Comparison of ENCODE assay signal across 18 cellular contexts in genomic region chr1:206753141-206753540, GRCh38. TPM values are rescaled to one million over a fixed set of nuclear protein-coding genes. Genes with fewer than 3 reads are reported as not detected.
DNase-seq lines count a peak whose midpoint lies in the region; ATAC-seq and TF ChIP-seq lines count a peak whose summit lies in the region.
"Had no signal": no experiment of that assay in that cellular context is flagged by ENCODE, and none has a peak within 500 bp of the region (broad histone marks: within the 10 kb centered on the region; RNA-seq: fewer than 3 reads in every experiment).

No MANE protein-coding gene starts in this region.

- no peak for TF ChIP-seq POLR2A in lower leg skin (IDR thresholded peaks at IDR 0.05)

- 86 to 96% methylated on average over 3 of the region's 3 CpGs for WGBS in lower leg skin, 2 donors

- no peak overlapping the region for H3K4me3 ChIP-seq in AG10803 (ENCODE audit: low read length)
- no peak overlapping the region for H3K4me3 ChIP-seq in fibroblast of villous mesenchyme (ENCODE audit: low read depth, low read length)
- no peak overlapping the region for H3K4me3 ChIP-seq in lower leg skin (ENCODE audit: low read depth, poor library complexity, severe bottlenecking)

- peak; percentile 57 for DNase-seq in AG10803 (ENCODE audit: low read depth)
- peak; percentile 57 for DNase-seq in HCEC 1CT
- peak; percentile 85 for DNase-seq in RPMI7951 (ENCODE audit: low read depth)
- peak; percentile 78 for DNase-seq in fibroblast of villous mesenchyme (ENCODE audit: low read depth)
- DNase-seq in NCI-H2171 (lab: John Stamatoyannopoulos, UW) = no peak
- no peak for DNase-seq in substantia nigra (lab: John Stamatoyannopoulos, UW)
- DNase-seq in lower leg skin (ENCODE audit: low spot score in 2 of 2) = no peak
- DNase-seq: activated CD4-positive, alpha-beta memory T cell treated with anti-CD3 and anti-CD28 coated beads, Interleukin-2, amount 10 ng/mL, durations not matched to agents 7 days and 5 days; activated naive CD8-positive, alpha-beta T cell treated with anti-CD3 and anti-CD28 coated beads, Interleukin-2, amount 10 ng/mL, durations not matched to agents 7 days and 5 days; activated T-cell treated with anti-CD3 and anti-CD28 coated beads, Interleukin-2, amount 50 U/mL, for 48 hours; Calu3; caudate nucleus; effector memory CD4-positive, alpha-beta T cell; left colon; NCI-H1417; WERI-Rb-1 had no signal

- intact Hi-C loops in lower leg skin (cut with DNase I; ENCODE audit: low total_unique reads) = no loop called here

- no peak for ATAC-seq in HG02852 (IDR thresholded peaks at IDR 0.05; ENCODE audit: unreplicated experiment)
- ATAC-seq: left colon had no signal

- TF ChIP-seq CTCF in AG10803 (conservative IDR thresholded peaks at IDR 0.05; ENCODE audit: low read length) (no peak), fibroblast of villous mesenchyme (IDR thresholded peaks at IDR 0.05; ENCODE audit: insufficient read depth, low read depth, low read length) (no peak), lower leg skin (IDR thresholded peaks at IDR 0.05) (no peak)

- H3K27ac ChIP-seq in substantia nigra (ENCODE audit: low read depth, low read length, poor library complexity, severe bottlenecking) = no peak overlapping the region
- H3K27ac ChIP-seq: WERI-Rb-1 had no signal

RNA-seq across cellular contexts. Expression of gene IL19, which starts 17.4 kb away (rescaled TPM):
- 0.24 TPM in 1 of 2 replicates, not detected in the other for total RNA-seq in RPMI7951 (2014; rRNA removed; shearing (Covaris generic))
- 0.97 and 1.7 TPM in 2 replicates for total RNA-seq in fibroblast of villous mesenchyme
- not detected for total RNA-seq in lower leg skin
- total RNA-seq: activated CD4-positive, alpha-beta memory T cell treated with anti-CD3 and anti-CD28 coated beads, Interleukin-2, amount 10 ng/mL, durations not matched to agents 7 days and 5 days; activated naive CD8-positive, alpha-beta T cell treated with anti-CD3 and anti-CD28 coated beads, Interleukin-2, amount 10 ng/mL, durations not matched to agents 7 days and 5 days; Calu3; left colon; urinary bladder had no signal

RNA-seq across cellular contexts. Expression of gene IL10, which starts 19.2 kb away (rescaled TPM):
- total RNA-seq in RPMI7951 (2014; rRNA removed; shearing (Covaris generic)) = not detected in 2 replicates
- total RNA-seq in fibroblast of villous mesenchyme (under 0.01 TPM in 1 of 2 replicates, not detected in the other), lower leg skin (under 1 TPM in 2 of 4 donors, not detected in 2; 0.32 to 0.72 TPM)
- total RNA-seq: Calu3 had no signal

Comparison
In these comparisons a context has a peak if more than half of its experiments do, and no peak if none do; other contexts are left out.
1. DNase-seq: peak in AG10803 (single experiment), HCEC 1CT (single experiment), RPMI7951 (single experiment) and fibroblast of villous mesenchyme (single experiment); none in NCI-H2171 (single experiment), substantia nigra (0 of 49) and lower leg skin (0 of 2).